Comparison of ENCODE assay signal across 8 cellular contexts in the genomic region with DNA sequence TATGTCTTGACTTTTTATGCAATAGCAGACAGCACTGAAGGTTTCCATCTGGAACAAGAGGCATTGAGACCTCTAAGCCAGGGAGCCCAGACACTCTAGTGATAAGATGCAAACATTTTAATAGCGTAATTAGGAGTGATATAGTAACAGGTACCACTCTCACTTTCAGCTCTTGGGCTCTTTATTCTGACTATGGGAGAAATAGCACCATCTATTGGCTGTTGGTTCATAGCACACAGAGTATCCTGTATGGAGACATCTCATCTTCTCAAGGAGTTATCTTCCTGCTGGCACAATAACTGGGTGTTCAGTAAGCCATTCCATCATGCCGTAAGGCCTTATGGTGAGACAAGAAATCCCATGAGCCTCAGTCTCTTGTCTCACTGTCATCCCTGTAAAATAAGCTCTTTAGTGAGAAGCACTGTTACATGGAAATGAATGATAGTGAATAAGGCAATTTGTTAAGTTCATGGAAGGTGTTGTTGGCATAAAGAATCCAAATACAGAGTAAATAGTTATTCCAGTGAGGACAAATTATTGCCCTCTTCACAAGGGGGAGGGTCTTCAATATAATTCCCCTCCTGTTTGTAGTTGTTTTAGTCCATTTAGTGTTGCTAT. TPM values are rescaled to one million over a fixed set of nuclear protein-coding genes. Genes with fewer than 3 reads are reported as not detected.
A peak's percentile ranks its signal among the peaks of the same experiment; 100 is the strongest.
DNase-seq lines count a peak whose midpoint lies in the region; ATAC-seq and TF ChIP-seq lines count a peak whose summit lies in the region.

No MANE protein-coding gene starts in this region.

- H3K27me3 ChIP-seq in Caco-2 (replicated peaks; ENCODE audit: control insufficient read depth, insufficient read depth, low read length): no peaks in the 10 kb centered on the region

- H3K27me3 Mint-ChIP-seq in Caco-2 (ENCODE audit: insufficient read depth, unreplicated experiment) (no peaks in the 10 kb centered on the region), activated B cell treated with CpG ODN at 0.5 μM for 24 hours (no peaks in the 10 kb centered on the region)

- H3K27ac Mint-ChIP-seq in Caco-2 (ENCODE audit: unreplicated experiment) (no peak overlapping the region), activated B cell treated with CpG ODN at 0.5 μM for 24 hours (no peak overlapping the region)

- no peak overlapping the region for H3K4me3 ChIP-seq in Caco-2 (ENCODE audit: low read depth, low read length)

- POLR2A ChIA-PET in Caco-2 (lab: Charles Lee): no interaction called here
- POLR2A ChIA-PET in activated B cell treated with CpG ODN at 0.5 μM for 24 hours (lab: Charles Lee): interaction anchor here (0.9 kb wide), 1 partner anchor 351 kb away, joined by 3 read pairs; no protein-coding TSS in a partner anchor

- peaks cover 8% of the 10 kb centered on the region for H3K4me1 ChIP-seq in Caco-2

- H3K4me1 Mint-ChIP-seq in Caco-2 (ENCODE audit: low read depth, unreplicated experiment): peaks cover 8% of the 10 kb centered on the region
- peaks cover 11% of the 10 kb centered on the region for H3K4me1 Mint-ChIP-seq in activated B cell treated with CpG ODN at 0.5 μM for 24 hours

- H3K36me3 Mint-ChIP-seq in Caco-2 (ENCODE audit: insufficient read depth, unreplicated experiment) (peaks cover 20% of the 10 kb centered on the region), activated B cell treated with CpG ODN at 0.5 μM for 24 hours (ENCODE audit: low read depth) (peaks cover 21% of the 10 kb centered on the region)

- CTCF ChIA-PET in Caco-2 (lab: Charles Lee) (interaction anchor here (0.8 to 1.4 kb wide), 7 partner anchors 33 to 351 kb away, joined by 3 to 13 read pairs (median 4); no protein-coding TSS in a partner anchor), activated B cell treated with CpG ODN at 0.5 μM for 24 hours (lab: Charles Lee) (interaction anchor here (0.6 to 8.2 kb wide), 19 partner anchors 9 to 784 kb away, joined by 3 to 120 read pairs (median 4); partner anchors contain the start of gene SOS1)

- H3K4me3 Mint-ChIP-seq in Caco-2 (ENCODE audit: unreplicated experiment) (no peak overlapping the region), activated B cell treated with CpG ODN at 0.5 μM for 24 hours (no peak overlapping the region)

- DNase-seq in Caco-2: peak in 1 of 2 experiments; percentile 26
- peak; percentile 37 for DNase-seq in LHCN-M2 (ENCODE audit: low read depth)
- DNase-seq in activated B cell treated with CpG ODN at 0.5 μM for 24 hours: no peak
- DNase-seq in kidney tubule cell (ENCODE audit: low spot score): peak; percentile 52
- DNase-seq in occipital lobe (lab: John Stamatoyannopoulos, UW): no peak

- H3K36me3 ChIP-seq in Caco-2 (ENCODE audit: control insufficient read depth, insufficient read depth, low read length): peaks cover 2% of the 10 kb centered on the region

- H3K9me3 Mint-ChIP-seq in Caco-2 (ENCODE audit: unreplicated experiment) (no peaks in the 10 kb centered on the region), activated B cell treated with CpG ODN at 0.5 μM for 24 hours (no peaks in the 10 kb centered on the region)

- BruUV-seq in Caco-2 (replicated peaks; lab: Mats Ljungman, UMichigan): no TSS peak

- TF ChIP-seq CTCF in Caco-2 (IDR thresholded peaks at IDR 0.05; ENCODE audit: insufficient read depth in 1 of 2, low read depth in 1 of 2, low read length in 1 of 2, severe bottlenecking in 1 of 2, unreplicated experiment in 1 of 2): peak; percentile 58 to 72
- TF ChIP-seq CTCF in activated B cell treated with CpG ODN at 0.5 μM for 24 hours (IDR thresholded peaks at IDR 0.05): no peak

- no peaks in the 10 kb centered on the region for H3K9me3 ChIP-seq in Caco-2

- ATAC-seq in GM18909 (IDR thresholded peaks at IDR 0.05; ENCODE audit: poor library complexity, unreplicated experiment) (peak; percentile 57), activated B cell treated with CpG ODN at 0.5 μM for 24 hours (ENCODE audit: low read depth) (peak; percentile 54), GM19467 (IDR thresholded peaks at IDR 0.05; ENCODE audit: unreplicated experiment) (no peak), GM21526 (IDR thresholded peaks at IDR 0.05; ENCODE audit: low FRiP score, unreplicated experiment) (no peak)

- intact Hi-C loops in Caco-2 (cut with micrococcal nuclease; ENCODE audit: unreplicated experiment) (loop anchor here (1.0 kb wide), 3 partner anchors 137 to 351 kb away; no protein-coding TSS in a partner anchor), activated B cell treated with CpG ODN at 0.5 μM for 24 hours (cut with micrococcal nuclease) (loop anchor here (1.0 to 2.0 kb wide), 4 partner anchors 217 to 502 kb away; partner anchors contain the start of gene MAP4K3)

RNA-seq across cellular contexts. Expression of gene THUMPD2, which starts 48.3 kb away (rescaled TPM):
- total RNA-seq in Caco-2 (2022): 13.8 and 17.4 TPM in 2 replicates
- total RNA-seq in LHCN-M2 (2014; rRNA removed): 10.5 and 14.0 TPM in 2 replicates
- 5.6 TPM for polyA plus RNA-seq in LHCN-M2 (2012)
- 13.2 and 14.1 TPM in 2 replicates for total RNA-seq in activated B cell treated with CpG ODN at 0.5 μM for 24 hours
- 30.3 TPM for total RNA-seq in occipital lobe

Comparison
In these comparisons a context has a peak if more than half of its experiments do, and no peak if none do; other contexts are left out.
1. DNase-seq: peak in LHCN-M2 (single experiment) and kidney tubule cell (single experiment); none in activated B cell treated with CpG ODN at 0.5 μM for 24 hours (single experiment) and occipital lobe (single experiment).
2. ATAC-seq: peak in GM18909 (single experiment) and activated B cell treated with CpG ODN at 0.5 μM for 24 hours (single experiment); none in GM19467 (single experiment) and GM21526 (single experiment).